In the genomic region with DNA sequence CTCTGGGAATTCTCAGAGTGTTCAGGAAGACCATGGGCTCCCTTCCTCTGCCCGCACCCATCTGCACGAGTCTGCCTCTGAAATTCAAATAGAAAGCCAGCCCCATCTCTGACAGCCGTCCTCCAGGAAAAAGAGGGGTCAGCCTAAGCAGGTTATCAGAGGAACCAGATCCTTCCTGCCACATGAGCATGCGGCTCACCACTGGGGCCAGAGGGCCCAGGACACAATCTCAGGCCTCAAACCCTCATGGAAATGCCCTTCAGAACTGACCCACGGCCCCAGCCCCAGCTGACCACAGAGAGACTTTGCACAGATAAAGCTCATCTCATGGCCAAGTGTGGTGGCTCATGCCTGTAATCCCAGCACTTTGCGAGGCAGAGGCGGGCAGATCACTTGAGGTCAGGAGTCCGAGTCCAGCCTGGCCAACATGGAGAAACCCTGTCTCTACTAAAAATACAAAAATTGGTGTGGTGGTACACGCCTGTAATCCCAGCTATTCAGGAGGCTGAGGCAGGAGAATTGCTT, we compare ENCODE assay signal across 12 cellular contexts. TPM values are rescaled to one million over a fixed set of nuclear protein-coding genes. Genes with fewer than 3 reads are reported as not detected.
A peak's percentile ranks its signal among the peaks of the same experiment; 100 is the strongest.
DNase-seq lines count a peak whose midpoint lies in the region; ATAC-seq, FAIRE-seq and TF ChIP-seq lines count a peak whose summit lies in the region.
"Had no signal": no experiment of that assay in that cellular context is flagged by ENCODE, and none has a peak within 500 bp of the region (broad histone marks: within the 10 kb centered on the region; RNA-seq: fewer than 3 reads in every experiment).

No MANE protein-coding gene starts in this region.

- H3F3A ChIP-seq in GM23248 (ENCODE audit: insufficient read depth): peaks cover 50% of the 10 kb centered on the region

- WGBS in GM23248 (ENCODE audit: low coverage in 1 of 2, low lambda C conversion rate in 2 of 2, missing lambda C conversion rate in 2 of 2), 2 experiments: 59% methylated on average over 9 of the region's 9 CpGs
- 70 to 91% (median 78%) methylated on average over 9 of the region's 9 CpGs for WGBS in small intestine, 3 donors

- peak overlapping the region; percentile 7; the same call in 1 of the 2 replicates for H3K9ac ChIP-seq in GM23248

- peak in 1 of 2 donors; percentile 15 for TF ChIP-seq POLR2A in gastrocnemius medialis (IDR thresholded peaks at IDR 0.05)

- peak; percentile 78 for ATAC-seq in left lobe of liver
- no peak for ATAC-seq in gastrocnemius medialis

- peaks cover 69% of the 10 kb centered on the region for H3K4me1 Mint-ChIP-seq in activated CD4-positive, alpha-beta memory T cell treated with anti-CD3 and anti-CD28 coated beads, Interleukin-2, amount 10 ng/mL, durations not matched to agents 7 days and 5 days

- H3K27ac Mint-ChIP-seq in activated CD4-positive, alpha-beta memory T cell treated with anti-CD3 and anti-CD28 coated beads, Interleukin-2, amount 10 ng/mL, durations not matched to agents 7 days and 5 days: no peak overlapping the region

- in situ Hi-C loops in GM23248 (cut with MboI): no loop called here
- in situ Hi-C loops in gastrocnemius medialis (cut with MboI; ENCODE audit: low sequenced_read_pairs in 4 of 4): no loop called here

- H3K4me1 ChIP-seq in GM23248 (ENCODE audit: insufficient read depth): peaks cover 71% of the 10 kb centered on the region
- H3K4me1 ChIP-seq in gastrocnemius medialis: peaks cover 77 to 90% of the 10 kb centered on the region in 2 donors
- H3K4me1 ChIP-seq in small intestine (ENCODE audit: control insufficient read depth in 2 of 2, insufficient read depth in 1 of 2, low read depth in 1 of 2, low read length in 1 of 2): peaks cover 0 to 9% of the 10 kb centered on the region in 2 donors

- intact Hi-C loops in gastrocnemius medialis (cut with DNase I; ENCODE audit: low total_unique reads): no loop called here

- peaks cover 40% of the 10 kb centered on the region for H3K36me3 Mint-ChIP-seq in activated CD4-positive, alpha-beta memory T cell treated with anti-CD3 and anti-CD28 coated beads, Interleukin-2, amount 10 ng/mL, durations not matched to agents 7 days and 5 days (ENCODE audit: low read depth)

- no peaks in the 10 kb centered on the region for H3K27me3 Mint-ChIP-seq in activated CD4-positive, alpha-beta memory T cell treated with anti-CD3 and anti-CD28 coated beads, Interleukin-2, amount 10 ng/mL, durations not matched to agents 7 days and 5 days

- H3K9me3 ChIP-seq in GM23248 (ENCODE audit: low read depth) (no peaks in the 10 kb centered on the region), gastrocnemius medialis (no peaks in the 10 kb centered on the region), small intestine (ENCODE audit: control insufficient read depth, low read depth) (no peaks in the 10 kb centered on the region)

- no peak for TF ChIP-seq CTCF in coronary artery (IDR thresholded peaks at IDR 0.05)
- TF ChIP-seq CTCF in gastrocnemius medialis (IDR thresholded peaks at IDR 0.05 in 4 of 5, conservative IDR thresholded peaks at IDR 0.05 in 1 of 5): no peak

- H3K4me3 ChIP-seq in GM23248 (no peak overlapping the region), coronary artery (no peak overlapping the region), gastrocnemius medialis (no peak overlapping the region), small intestine (ENCODE audit: low read depth in 1 of 2, low read length in 2 of 2) (no peak overlapping the region)

- no peak overlapping the region for H3K4me2 ChIP-seq in GM23248 (ENCODE audit: unreplicated experiment)

- POLR2A ChIA-PET in activated CD4-positive, alpha-beta memory T cell treated with anti-CD3 and anti-CD28 coated beads, Interleukin-2, amount 10 ng/mL, durations not matched to agents 7 days and 5 days (lab: Charles Lee): interaction anchor here (1.0 to 16.9 kb wide), 5 partner anchors 9 to 50 kb away, joined by 3 to 338 read pairs (median 5); a partner anchor contains a TSS

- CTCF ChIA-PET in activated CD4-positive, alpha-beta memory T cell treated with anti-CD3 and anti-CD28 coated beads, Interleukin-2, amount 10 ng/mL, durations not matched to agents 7 days and 5 days (lab: Charles Lee): interaction anchor here (0.7 to 14.5 kb wide), 4 partner anchors 13 to 24 kb away, joined by 3 to 228 read pairs (median 14); a partner anchor contains a TSS

- H3K9me3 Mint-ChIP-seq in activated CD4-positive, alpha-beta memory T cell treated with anti-CD3 and anti-CD28 coated beads, Interleukin-2, amount 10 ng/mL, durations not matched to agents 7 days and 5 days: no peaks in the 10 kb centered on the region
- H3K9me3 Mint-ChIP-seq: naive B cell had no signal

- H3K79me2 ChIP-seq in GM23248 (ENCODE audit: insufficient read depth): peaks cover 100% of the 10 kb centered on the region

- H3K9me2 ChIP-seq in GM23248 (ENCODE audit: insufficient read depth): no peaks in the 10 kb centered on the region

- H3K27ac ChIP-seq in GM23248: peak overlapping the region; percentile 39
- H3K27ac ChIP-seq in coronary artery: peak overlapping the region in 1 of 2 donors; percentile 57
- H3K27ac ChIP-seq in gastrocnemius medialis: peak overlapping the region; percentile 97 to 99 (median 98)
- H3K27ac ChIP-seq in small intestine (ENCODE audit: low read depth in 1 of 2, low read length in 1 of 2): no peak overlapping the region

- H3K27me3 ChIP-seq in GM23248 (replicated peaks; ENCODE audit: insufficient read depth): no peaks in the 10 kb centered on the region
- no peaks in the 10 kb centered on the region for H3K27me3 ChIP-seq in gastrocnemius medialis
- H3K27me3 ChIP-seq in small intestine (ENCODE audit: control insufficient read depth in 2 of 2, insufficient read depth in 2 of 2, low read length in 2 of 2): no peaks in the 10 kb centered on the region

- H2AFZ ChIP-seq in GM23248: no peak overlapping the region

- H3K4me3 Mint-ChIP-seq in activated CD4-positive, alpha-beta memory T cell treated with anti-CD3 and anti-CD28 coated beads, Interleukin-2, amount 10 ng/mL, durations not matched to agents 7 days and 5 days: no peak overlapping the region
- H3K4me3 Mint-ChIP-seq: naive B cell had no signal

- no peak for DNase-seq in GM23248
- peak; percentile 63 for DNase-seq in coronary artery (ENCODE audit: low spot score)
- peak; percentile 68 for DNase-seq in left lobe of liver (ENCODE audit: low spot score)
- no peak for DNase-seq in gastrocnemius medialis
- DNase-seq in small intestine: no peak
- DNase-seq in activated CD4-positive, alpha-beta memory T cell treated with anti-CD3 and anti-CD28 coated beads, Interleukin-2, amount 10 ng/mL, durations not matched to agents 7 days and 5 days: no peak
- DNase-seq in activated effector memory CD4-positive, alpha-beta T cell treated with Interleukin-2 at 50 U/mL for 16 hours: no peak
- no peak for DNase-seq in occipital lobe (lab: John Stamatoyannopoulos, UW)
- DNase-seq: activated gamma-delta T cell treated with Interleukin-2 at 50 U/mL for 16 hours, DMS79, naive B cell had no signal

- H3K36me3 ChIP-seq in GM23248 (ENCODE audit: low read depth) (no peaks in the 10 kb centered on the region), gastrocnemius medialis (no peaks in the 10 kb centered on the region), small intestine (ENCODE audit: control insufficient read depth in 2 of 2, insufficient read depth in 2 of 2, low read length in 2 of 2) (no peaks in the 10 kb centered on the region)

- no peak for FAIRE-seq in small intestine (lab: Jason Lieb, UNC)
- FAIRE-seq: bronchial epithelial cell had no signal

- H4K20me1 ChIP-seq in GM23248 (ENCODE audit: insufficient read depth): no peaks in the 10 kb centered on the region

RNA-seq across cellular contexts. Expression of a gene that starts 23.2 kb away (rescaled TPM):
- total RNA-seq in GM23248 (2014; rRNA removed; shearing (Covaris generic)): 63.7 and 87.2 TPM in 2 replicates
- polyA plus RNA-seq in GM23248 (2016; fragmentation: Nextera tagmentation; extraction: Ambion mirVana): 134 and 135 TPM in 2 replicates
- 24.0 TPM for total RNA-seq in left lobe of liver
- total RNA-seq in gastrocnemius medialis: 100 to 1,000 TPM in 1 of 4 donors, 10 to 100 TPM in 3; 48.8 to 102 (median 77.9) TPM
- 100 to 1,000 TPM in 2 of 3 donors, 10 to 100 TPM in 1; 79.3 to 132 (median 103) TPM for polyA plus RNA-seq in small intestine
- 100 to 1,000 TPM; 271 to 274 TPM for total RNA-seq in activated CD4-positive, alpha-beta memory T cell treated with anti-CD3 and anti-CD28 coated beads, Interleukin-2, amount 10 ng/mL, durations not matched to agents 7 days and 5 days
- total RNA-seq in occipital lobe: 2.8 TPM

RNA-seq across cellular contexts. Expression of a gene that starts 41.4 kb away (rescaled TPM):
- 4,120 and 4,786 TPM in 2 replicates for total RNA-seq in GM23248 (2014; rRNA removed; shearing (Covaris generic))
- 1,272 and 1,276 TPM in 2 replicates for polyA plus RNA-seq in GM23248 (2016; fragmentation: Nextera tagmentation; extraction: Ambion mirVana)
- total RNA-seq in left lobe of liver: 743 TPM
- 1,000 to 10,000 TPM; 2,008 to 3,982 (median 3,189) TPM for total RNA-seq in gastrocnemius medialis
- polyA plus RNA-seq in small intestine: 1,000 to 10,000 TPM; 2,529 to 5,599 (median 4,032) TPM
- total RNA-seq in activated CD4-positive, alpha-beta memory T cell treated with anti-CD3 and anti-CD28 coated beads, Interleukin-2, amount 10 ng/mL, durations not matched to agents 7 days and 5 days: 1,000 to 10,000 TPM; 1,823 to 1,853 TPM
- 1,592 TPM for total RNA-seq in occipital lobe

RNA-seq across cellular contexts. Expression of a gene that starts 47.8 kb away (rescaled TPM):
- total RNA-seq in GM23248 (2014; rRNA removed; shearing (Covaris generic)): 74.8 and 79.7 TPM in 2 replicates
- polyA plus RNA-seq in GM23248 (2016; fragmentation: Nextera tagmentation; extraction: Ambion mirVana) (24.2 and 24.5 TPM in 2 replicates), small intestine (10 to 100 TPM; 12.3 to 27.9 (median 14.1) TPM)
- total RNA-seq in left lobe of liver (42.7 TPM), gastrocnemius medialis (10 to 100 TPM; 58.2 to 99.7 (median 87.4) TPM), occipital lobe (53.7 TPM)
- 10 to 100 TPM; 86.0 to 94.3 TPM for total RNA-seq in activated CD4-positive, alpha-beta memory T cell treated with anti-CD3 and anti-CD28 coated beads, Interleukin-2, amount 10 ng/mL, durations not matched to agents 7 days and 5 days

RNA-seq across cellular contexts. Expression of a gene that starts 49.4 kb away (rescaled TPM):
- under 0.01 TPM in 1 of 2 replicates, not detected in the other for total RNA-seq in GM23248 (2014; rRNA removed; shearing (Covaris generic))
- polyA plus RNA-seq in GM23248 (2016; fragmentation: Nextera tagmentation; extraction: Ambion mirVana) (4.0 and 6.9 TPM in 2 replicates), small intestine (not detected)
- total RNA-seq in left lobe of liver (3,631 TPM), gastrocnemius medialis (under 1 TPM in 2 of 4 donors, not detected in 2; under 0.01 TPM), occipital lobe (under 0.01 TPM)
- total RNA-seq in activated CD4-positive, alpha-beta memory T cell treated with anti-CD3 and anti-CD28 coated beads, Interleukin-2, amount 10 ng/mL, durations not matched to agents 7 days and 5 days: 1,000 to 10,000 TPM; 3,547 to 4,143 TPM

RNA-seq across cellular contexts. Expression of a gene that starts 50.7 kb away (rescaled TPM):
- total RNA-seq in GM23248 (2014; rRNA removed; shearing (Covaris generic)): not detected in 2 replicates
- polyA plus RNA-seq in GM23248 (2016; fragmentation: Nextera tagmentation; extraction: Ambion mirVana) (4.1 TPM in 1 of 2 replicates, not detected in the other), small intestine (not detected)
- total RNA-seq in left lobe of liver (1,949 TPM), gastrocnemius medialis (under 1 TPM in 1 of 4 donors, not detected in 3; under 0.01 TPM), occipital lobe (under 0.01 TPM)
- total RNA-seq in activated CD4-positive, alpha-beta memory T cell treated with anti-CD3 and anti-CD28 coated beads, Interleukin-2, amount 10 ng/mL, durations not matched to agents 7 days and 5 days: 1,000 to 10,000 TPM; 1,910 to 2,156 TPM

Comparison
In these comparisons a context has a peak if more than half of its experiments do, and no peak if none do; other contexts are left out.
1. DNase-seq: peak in coronary artery (single experiment) and left lobe of liver (single experiment); none in GM23248 (single experiment), gastrocnemius medialis (0 of 2), small intestine (single experiment), activated CD4-positive, alpha-beta memory T cell treated with anti-CD3 and anti-CD28 coated beads, Interleukin-2, amount 10 ng/mL, durations not matched to agents 7 days and 5 days (single experiment), activated effector memory CD4-positive, alpha-beta T cell treated with Interleukin-2 at 50 U/mL for 16 hours (single experiment) and occipital lobe (single experiment).
2. H3K27ac ChIP-seq: peak in GM23248 (single experiment) and gastrocnemius medialis (4 of 4); none in small intestine (0 of 2).